19 cellular contexts compared by ENCODE assay signal in the genomic region with DNA sequence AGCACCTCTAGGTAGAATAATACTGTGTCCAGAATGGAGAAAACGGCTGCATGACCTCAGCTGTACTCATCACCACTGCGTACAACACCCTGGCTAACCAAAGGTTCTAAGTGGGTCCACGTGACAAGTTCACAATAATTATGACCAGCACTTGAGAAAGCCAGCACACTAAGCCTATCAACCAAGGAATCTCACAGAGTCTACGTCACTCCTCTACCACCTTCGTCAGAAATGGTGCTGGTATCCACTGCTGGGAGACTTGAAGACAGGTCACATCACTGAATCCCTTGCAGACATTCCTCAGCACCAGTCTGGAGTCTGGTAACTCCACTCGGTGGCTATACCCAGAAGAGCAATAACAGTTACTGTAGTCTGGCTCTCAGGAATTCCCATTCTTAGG.
"Had no signal": no experiment of that assay in that cellular context is flagged by ENCODE, and none has a peak within 500 bp of the region (broad histone marks: within the 10 kb centered on the region; RNA-seq: fewer than 3 reads in every experiment).

No MANE protein-coding gene starts in this region.

- H3K9me3 Mint-ChIP-seq: activated CD4-positive, alpha-beta T cell treated with anti-CD3 and anti-CD28 coated beads, Interleukin-2, amount 10 ng/mL, durations not matched to agents 7 days and 5 days; central memory CD8-positive, alpha-beta T cell had no signal

- H3K36me3 Mint-ChIP-seq: activated naive CD8-positive, alpha-beta T cell treated with anti-CD3 and anti-CD28 coated beads for 36 hours; stimulated activated memory B cell treated with anti-CD40 and anti-IgM and Interleukin-4, amounts not matched to agents 10 μg/mL and 1 μg/mL and 100 μg/mL, for 72 hours had no signal

- H3K4me1 ChIP-seq: thyroid gland had no signal

- H3K27ac Mint-ChIP-seq: activated CD4-positive, alpha-beta T cell treated with anti-CD3 and anti-CD28 coated beads, Interleukin-2, amount 10 ng/mL, durations not matched to agents 7 days and 5 days; activated naive CD8-positive, alpha-beta T cell treated with anti-CD3 and anti-CD28 coated beads for 36 hours; brain; nephron; stimulated activated memory B cell treated with anti-CD40 and anti-IgM and Interleukin-4, amounts not matched to agents 10 μg/mL and 1 μg/mL and 100 μg/mL, for 72 hours had no signal

- H3K4me3 ChIP-seq: thyroid gland had no signal

- H3K27me3 Mint-ChIP-seq: activated CD4-positive, alpha-beta T cell treated with anti-CD3 and anti-CD28 coated beads, Interleukin-2, amount 10 ng/mL, durations not matched to agents 7 days and 5 days had no signal

- H3K27me3 ChIP-seq: thyroid gland had no signal

- DNase-seq: activated CD4-positive, alpha-beta T cell treated with anti-CD3 and anti-CD28 coated beads, Interleukin-2, amount 10 ng/mL, durations not matched to agents 7 days and 5 days; activated naive CD8-positive, alpha-beta T cell treated with anti-CD3 and anti-CD28 coated beads for 36 hours; amygdala; cortex of kidney; effector CD8-positive, alpha-beta T cell; foreskin fibroblast; hippocampal formation; kidney; mesendoderm; nucleus accumbens; posterior cingulate gyrus; retina; stimulated activated CD4-positive, alpha-beta T cell treated with anti-CD3 and anti-CD28 coated beads, Interleukin-2, amount 100 ng/mL, for 48 hours; thyroid gland had no signal

- H3K4me3 Mint-ChIP-seq: activated CD4-positive, alpha-beta T cell treated with anti-CD3 and anti-CD28 coated beads, Interleukin-2, amount 10 ng/mL, durations not matched to agents 7 days and 5 days; activated naive CD8-positive, alpha-beta T cell treated with anti-CD3 and anti-CD28 coated beads for 36 hours; brain; central memory CD8-positive, alpha-beta T cell; nephron; stimulated activated memory B cell treated with anti-CD40 and anti-IgM and Interleukin-4, amounts not matched to agents 10 μg/mL and 1 μg/mL and 100 μg/mL, for 72 hours had no signal

- H3K27ac ChIP-seq: thyroid gland had no signal

- H3K36me3 ChIP-seq: thyroid gland had no signal

- FAIRE-seq: kidney, TTC549 had no signal

- H3K9me3 ChIP-seq: thyroid gland had no signal

- H3K4me1 Mint-ChIP-seq: activated CD4-positive, alpha-beta T cell treated with anti-CD3 and anti-CD28 coated beads, Interleukin-2, amount 10 ng/mL, durations not matched to agents 7 days and 5 days; central memory CD8-positive, alpha-beta T cell; nephron; stimulated activated memory B cell treated with anti-CD40 and anti-IgM and Interleukin-4, amounts not matched to agents 10 μg/mL and 1 μg/mL and 100 μg/mL, for 72 hours had no signal

- ATAC-seq: stimulated activated memory B cell treated with anti-CD40 and anti-IgM and Interleukin-4, amounts not matched to agents 10 μg/mL and 1 μg/mL and 100 μg/mL, for 72 hours had no signal
